ENCODE assay signal across 11 cellular contexts in the genomic region with DNA sequence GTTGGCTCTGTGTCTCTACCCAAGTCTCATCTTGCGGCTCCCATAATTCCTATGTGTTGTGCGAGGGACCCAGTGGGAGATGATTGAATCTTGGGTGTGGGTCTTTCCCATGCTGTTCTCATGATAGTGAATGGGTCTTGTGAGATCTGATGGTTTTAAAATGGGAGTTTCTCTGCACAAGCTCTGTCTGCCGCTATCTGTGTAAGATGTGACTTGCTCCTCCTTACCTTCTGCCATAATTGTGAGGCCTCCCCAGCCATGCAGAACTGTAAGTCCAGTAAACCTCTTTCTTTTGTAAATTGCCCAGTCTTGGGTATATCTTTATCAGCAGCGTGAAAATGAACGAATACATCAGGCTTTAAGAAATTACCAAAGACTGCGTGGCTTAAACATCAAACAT.
"Had no signal": no experiment of that assay in that cellular context is flagged by ENCODE, and none has a peak within 500 bp of the region (broad histone marks: within the 10 kb centered on the region; RNA-seq: fewer than 3 reads in every experiment).

No MANE protein-coding gene starts in this region.

- H2AFZ ChIP-seq: parathyroid adenoma had no signal

- FAIRE-seq: colon, islet of Langerhans, urothelium cell line had no signal

- H3K9ac ChIP-seq: parathyroid adenoma had no signal

- ATAC-seq: heart left ventricle had no signal

- H3K9me3 ChIP-seq: heart left ventricle, thyroid gland had no signal

- H3K79me2 ChIP-seq: parathyroid adenoma had no signal

- H3K4me1 ChIP-seq: parathyroid adenoma, thyroid gland had no signal

- H3K4me3 Mint-ChIP-seq: activated CD4-positive, alpha-beta memory T cell treated with anti-CD3 and anti-CD28 coated beads for 36 hours had no signal

- DNase-seq: activated CD4-positive, alpha-beta memory T cell treated with anti-CD3 and anti-CD28 coated beads for 36 hours; activated CD8-positive, alpha-beta memory T cell treated with anti-CD3 and anti-CD28 coated beads, Interleukin-2, amount 50 U/mL, for 4 hours; foreskin melanocyte; heart left ventricle; stimulated activated CD4-positive, alpha-beta T cell treated with anti-CD3 and anti-CD28 coated beads, Interleukin-4, amount 100 ng/mL, for 24 hours; thyroid gland had no signal

- H3K27me3 Mint-ChIP-seq: activated CD4-positive, alpha-beta memory T cell treated with anti-CD3 and anti-CD28 coated beads for 36 hours had no signal

- H3K27me3 ChIP-seq: cardiac muscle cell, heart left ventricle, thyroid gland had no signal

- H3K27ac ChIP-seq: cardiac muscle cell, heart left ventricle, parathyroid adenoma, thyroid gland had no signal

- H3K36me3 ChIP-seq: cardiac muscle cell, heart left ventricle, thyroid gland had no signal

- H3K4me3 ChIP-seq: cardiac muscle cell, heart left ventricle, thyroid gland had no signal
